Comparison of ENCODE assay signal across 8 cellular contexts in the genomic region with DNA sequence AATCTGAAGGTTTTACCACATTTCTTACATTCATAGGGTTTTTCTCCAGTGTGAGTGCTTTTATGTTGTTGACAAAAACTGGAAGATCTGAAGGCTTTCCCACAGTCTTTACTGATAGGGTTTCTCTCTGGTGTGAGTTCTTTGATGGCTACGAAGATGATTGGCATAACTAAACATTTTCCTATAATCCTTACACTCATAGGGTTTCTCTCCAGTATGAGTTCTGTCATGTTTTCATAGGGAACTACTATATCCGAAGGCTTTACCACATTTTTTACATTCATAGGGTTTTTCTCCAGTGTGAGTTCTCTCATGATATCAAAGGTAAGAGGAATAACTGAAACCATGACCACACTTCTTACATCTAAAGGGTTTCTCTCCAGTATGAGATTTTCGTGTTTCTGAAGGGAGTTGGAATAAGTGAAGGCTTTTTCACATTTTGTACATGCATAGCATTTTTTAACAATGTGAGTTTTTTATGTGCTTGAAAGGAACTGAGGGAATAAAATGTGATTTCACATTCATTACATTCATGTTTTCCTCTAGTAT.
"Had no signal": no experiment of that assay in that cellular context is flagged by ENCODE, and none has a peak within 500 bp of the region (broad histone marks: within the 10 kb centered on the region; RNA-seq: fewer than 3 reads in every experiment).

No MANE protein-coding gene starts in this region.

- H3K27me3 Mint-ChIP-seq: IgD-negative memory B cell had no signal

- H3K36me3 ChIP-seq: HAP-1 had no signal

- H3K27ac ChIP-seq: HL-60 had no signal

- H3K4me1 ChIP-seq: HAP-1 had no signal

- DNase-seq: H7, HFFc6, KG1 had no signal

- H3K27ac Mint-ChIP-seq: GM23338, HFFc6, IgD-negative memory B cell had no signal

- H3K4me3 Mint-ChIP-seq: GM23338, HFFc6, IgD-negative memory B cell had no signal

- H3K4me2 ChIP-seq: GM23338 had no signal

- H3K4me1 Mint-ChIP-seq: GM23338, IgD-negative memory B cell had no signal

- ATAC-seq: GM23338, HepG2 had no signal

- FAIRE-seq: HepG2 had no signal

- H2AFZ ChIP-seq: GM23338 had no signal

- H3K4me3 ChIP-seq: GM23338, HAP-1 had no signal
